23 cellular contexts compared by ENCODE assay signal in the genomic region with DNA sequence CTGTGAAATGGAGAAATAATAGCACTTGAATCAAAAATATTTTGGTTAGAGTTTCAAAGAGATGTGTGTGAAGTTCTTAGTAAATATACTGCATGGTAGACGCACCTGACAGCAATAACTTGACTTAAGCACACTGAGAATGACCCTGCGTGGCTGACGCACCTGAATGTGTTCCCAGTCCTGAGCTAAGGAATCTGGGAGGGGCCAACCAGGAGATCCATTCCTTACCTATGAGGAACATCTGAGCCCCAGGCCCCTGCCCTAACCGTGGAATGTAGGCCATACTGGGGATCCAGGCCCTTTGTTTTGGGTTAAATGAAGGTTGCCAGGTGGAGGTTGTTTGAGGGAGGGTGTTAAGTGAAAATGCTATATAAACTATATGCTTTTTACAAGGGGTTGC.
A peak's percentile ranks its signal among the peaks of the same experiment; 100 is the strongest.
DNase-seq lines count a peak whose midpoint lies in the region; ATAC-seq and TF ChIP-seq lines count a peak whose summit lies in the region.
"Had no signal": no experiment of that assay in that cellular context is flagged by ENCODE, and none has a peak within 500 bp of the region (broad histone marks: within the 10 kb centered on the region; RNA-seq: fewer than 3 reads in every experiment).

No MANE protein-coding gene starts in this region.

- peak overlapping the region; percentile 26 for H3K4ac ChIP-seq in trophoblast cell (ENCODE audit: low read depth, low read length)

- WGBS in hepatocyte (ENCODE audit: low lambda C conversion rate, missing lambda C conversion rate) = 73% methylated on average over 4 of the region's 4 CpGs
- WGBS in trophoblast cell (ENCODE audit: extremely low coverage, insufficient coverage, insufficient read length) = no CpG with 5 or more reads among the region's 4 CpGs

- H3K23ac ChIP-seq in trophoblast cell (ENCODE audit: low read length) = no peak overlapping the region

- H3K79me1 ChIP-seq in trophoblast cell (ENCODE audit: low read length) = peaks cover 43% of the 10 kb centered on the region

- TF ChIP-seq CTCF in GM23338 (conservative IDR thresholded peaks at IDR 0.05; ENCODE audit: low read depth in 2 of 2) (no peak), hepatocyte (IDR thresholded peaks at IDR 0.05; ENCODE audit: poor library complexity) (no peak), lower lobe of right lung (IDR thresholded peaks at IDR 0.05) (no peak), WERI-Rb-1 (IDR thresholded peaks at IDR 0.05; ENCODE audit: low read depth, low read length) (no peak)

- peak overlapping the region; percentile 97 for H4K91ac ChIP-seq in trophoblast cell (ENCODE audit: low read depth, low read length)

- no peak overlapping the region for H3K9ac ChIP-seq in trophoblast cell (ENCODE audit: low read length)
- H3K9ac ChIP-seq: BLaER1 treated with 17β-estradiol and CSF1 and Interleukin-3, amounts not matched to agents 10 nM and 100 nM had no signal

- H4K12ac ChIP-seq in trophoblast cell (ENCODE audit: low read depth, low read length) = no peak overlapping the region

- H3K4me1 ChIP-seq in GM23338 (ENCODE audit: insufficient read depth) (peaks cover 18% of the 10 kb centered on the region), hepatocyte (ENCODE audit: insufficient read depth) (peaks cover 36% of the 10 kb centered on the region), lower lobe of right lung (no peaks in the 10 kb centered on the region), trophoblast cell (ENCODE audit: control insufficient read depth in 1 of 2, insufficient read depth in 2 of 2, low read length in 2 of 2) (peaks cover 6 to 12% of the 10 kb centered on the region in 2 experiments)
- H3K4me1 ChIP-seq: SJCRH30 had no signal

- peak overlapping the region; percentile 96 for H2BK120ac ChIP-seq in trophoblast cell (ENCODE audit: insufficient read depth, low read length, poor library complexity)

- H2BK12ac ChIP-seq in trophoblast cell (ENCODE audit: low read length) = peak overlapping the region; percentile 95

- H3K36me3 ChIP-seq in GM23338 (ENCODE audit: insufficient read depth) (no peaks in the 10 kb centered on the region), hepatocyte (replicated peaks; ENCODE audit: insufficient read depth, low read depth) (no peaks in the 10 kb centered on the region), lower lobe of right lung (no peaks in the 10 kb centered on the region), trophoblast cell (ENCODE audit: control insufficient read depth in 1 of 2, insufficient read depth in 2 of 2, low read length in 2 of 2) (peaks cover 0 to 2% of the 10 kb centered on the region in 2 experiments), WERI-Rb-1 (no peaks in the 10 kb centered on the region)
- H3K36me3 ChIP-seq: BLaER1 treated with 17β-estradiol and CSF1 and Interleukin-3, amounts not matched to agents 10 nM and 100 nM; SJCRH30 had no signal

- peak overlapping the region; percentile 68 for H3K18ac ChIP-seq in trophoblast cell (ENCODE audit: low read length)

- H3K9me2 ChIP-seq in GM23338 (ENCODE audit: insufficient read depth) (peaks cover 9% of the 10 kb centered on the region; the same call in 1 of the 2 replicates), hepatocyte (replicated peaks; ENCODE audit: insufficient read depth) (no peaks in the 10 kb centered on the region)

- intact Hi-C loops in lower lobe of right lung (cut with DNase I) = no loop called here

- no peaks in the 10 kb centered on the region for H3F3A ChIP-seq in GM23338 (replicated peaks; ENCODE audit: low read depth)

- H3K36me3 Mint-ChIP-seq in GM23338 (ENCODE audit: low read depth) = no peaks in the 10 kb centered on the region; the same call in 1 of the 3 replicates
- H3K36me3 Mint-ChIP-seq: CD4-positive, alpha-beta memory T cell had no signal

- no peak overlapping the region for H3K4me3 Mint-ChIP-seq in GM23338
- H3K4me3 Mint-ChIP-seq: CD4-positive, alpha-beta memory T cell; IgD-negative memory B cell had no signal

- H4K20me1 ChIP-seq in GM23338 (replicated peaks; ENCODE audit: insufficient read depth) (no peaks in the 10 kb centered on the region), hepatocyte (ENCODE audit: insufficient read depth, poor library complexity, severe bottlenecking) (no peaks in the 10 kb centered on the region)
- H4K20me1 ChIP-seq: BLaER1 treated with 17β-estradiol and CSF1 and Interleukin-3, amounts not matched to agents 10 nM and 100 nM had no signal

- H3K27ac Mint-ChIP-seq in GM23338 = no peak overlapping the region
- H3K27ac Mint-ChIP-seq: CD4-positive, alpha-beta memory T cell; IgD-negative memory B cell had no signal

- no peaks in the 10 kb centered on the region for H3K79me2 ChIP-seq in GM23338 (replicated peaks; ENCODE audit: insufficient read depth)
- no peaks in the 10 kb centered on the region for H3K79me2 ChIP-seq in hepatocyte
- peaks cover 4% of the 10 kb centered on the region for H3K79me2 ChIP-seq in trophoblast cell (ENCODE audit: control insufficient read depth, insufficient read depth, low read length, poor library complexity)

- H3K27me3 ChIP-seq in GM23338 (ENCODE audit: insufficient read depth) (no peaks in the 10 kb centered on the region), hepatocyte (no peaks in the 10 kb centered on the region), lower lobe of right lung (ENCODE audit: low read depth) (no peaks in the 10 kb centered on the region), trophoblast cell (ENCODE audit: insufficient read depth, low read length) (no peaks in the 10 kb centered on the region), WERI-Rb-1 (ENCODE audit: insufficient read depth, low read depth, severe bottlenecking) (no peaks in the 10 kb centered on the region)
- H3K27me3 ChIP-seq: BLaER1 treated with 17β-estradiol and CSF1 and Interleukin-3, amounts not matched to agents 10 nM and 100 nM; SJCRH30 had no signal

- H3K4me3 ChIP-seq in GM23338 = no peak overlapping the region
- no peak overlapping the region for H3K4me3 ChIP-seq in hepatocyte
- no peak overlapping the region for H3K4me3 ChIP-seq in lower lobe of right lung
- no peak overlapping the region for H3K4me3 ChIP-seq in trophoblast cell (ENCODE audit: low read depth, low read length)
- H3K4me3 ChIP-seq in WERI-Rb-1 (ENCODE audit: low read depth, low read length) = no peak overlapping the region
- H3K4me3 ChIP-seq: BLaER1 treated with 17β-estradiol and CSF1 and Interleukin-3, amounts not matched to agents 10 nM and 100 nM; SJCRH30 had no signal

- H3K14ac ChIP-seq in trophoblast cell (ENCODE audit: low read length) = peak overlapping the region; percentile 94

- H3K27me3 Mint-ChIP-seq in GM23338 (ENCODE audit: insufficient read depth, low read depth, poor library complexity) = no peaks in the 10 kb centered on the region
- H3K27me3 Mint-ChIP-seq: IgD-negative memory B cell had no signal

- H4K8ac ChIP-seq in trophoblast cell (ENCODE audit: low read depth, low read length) = peak overlapping the region; percentile 66

- H3K9me3 Mint-ChIP-seq in GM23338 = no peaks in the 10 kb centered on the region
- H3K9me3 Mint-ChIP-seq: CD4-positive, alpha-beta memory T cell had no signal

- peak; percentile 53 for DNase-seq in GM23338 (ENCODE audit: low spot score)
- no peak for DNase-seq in hepatocyte (ENCODE audit: low spot score)
- peak; percentile 65 for DNase-seq in lower lobe of right lung
- peak; percentile 22 to 25 for DNase-seq in trophoblast cell
- no peak for DNase-seq in ecto neural progenitor cell (ENCODE audit: low spot score)
- DNase-seq in WERI-Rb-1 = no peak
- DNase-seq in mucosa of gallbladder (ENCODE audit: low spot score) = no peak
- DNase-seq in LoVo (ENCODE audit: low spot score) = no peak
- DNase-seq: 8988T; CD4-positive, alpha-beta memory T cell; DND-41; GOT3; NCI-H1694; NCI-H2081; NCI-H2171; NCI-H345; NCI-H524; OCI-M1; SJCRH30 had no signal

- ATAC-seq in GM23338 = peak; percentile 43; the same call in 2 of the 3 replicates
- ATAC-seq in lower lobe of right lung = peak; percentile 94 to 95
- ATAC-seq: HCT116 had no signal

- H3K4me2 ChIP-seq in GM23338 (no peak overlapping the region), hepatocyte (no peak overlapping the region), trophoblast cell (ENCODE audit: low read length) (peak overlapping the region; percentile 19)
- H3K4me2 ChIP-seq: BLaER1 treated with 17β-estradiol and CSF1 and Interleukin-3, amounts not matched to agents 10 nM and 100 nM had no signal

- H2AK5ac ChIP-seq in trophoblast cell (ENCODE audit: low read length) = peak overlapping the region; percentile 96

- H3K9me3 ChIP-seq in hepatocyte (ENCODE audit: low read depth) (no peaks in the 10 kb centered on the region), lower lobe of right lung (no peaks in the 10 kb centered on the region), trophoblast cell (ENCODE audit: insufficient read depth, low read depth, low read length) (no peaks in the 10 kb centered on the region), WERI-Rb-1 (ENCODE audit: severe bottlenecking) (no peaks in the 10 kb centered on the region)
- H3K9me3 ChIP-seq: BLaER1 treated with 17β-estradiol and CSF1 and Interleukin-3, amounts not matched to agents 10 nM and 100 nM; Caco-2; SJCRH30 had no signal

- peak overlapping the region; percentile 96 for H2BK5ac ChIP-seq in trophoblast cell (ENCODE audit: low read depth, low read length, poor library complexity)

- H3K27ac ChIP-seq in GM23338 (ENCODE audit: low read depth) = no peak overlapping the region
- peak overlapping the region; percentile 14 for H3K27ac ChIP-seq in hepatocyte
- no peak overlapping the region for H3K27ac ChIP-seq in lower lobe of right lung
- peak overlapping the region; percentile 94 for H3K27ac ChIP-seq in trophoblast cell (ENCODE audit: low read depth, low read length)
- no peak overlapping the region for H3K27ac ChIP-seq in WERI-Rb-1
- H3K27ac ChIP-seq: BLaER1 treated with 17β-estradiol and CSF1 and Interleukin-3, amounts not matched to agents 10 nM and 100 nM; SJCRH30 had no signal

- peaks cover 20% of the 10 kb centered on the region for H3K4me1 Mint-ChIP-seq in GM23338
- H3K4me1 Mint-ChIP-seq: CD4-positive, alpha-beta memory T cell had no signal

- H2AFZ ChIP-seq in GM23338 (no peak overlapping the region), hepatocyte (no peak overlapping the region), trophoblast cell (ENCODE audit: insufficient read depth, low read length, poor library complexity) (no peak overlapping the region)

TF ChIP-seq in GM23338, 12 proteins besides CTCF, POLR2A, EP300 and RAD21:
- no peak for TF ChIP-seq ZNF114 (CRISPR knock-in tag; IDR thresholded peaks at IDR 0.05)
- TF ChIP-seq CREB1 (CRISPR knock-in tag; IDR thresholded peaks at IDR 0.05; ENCODE audit: low read depth) = no peak
- TF ChIP-seq JUNB (IDR thresholded peaks at IDR 0.05; ENCODE audit: unreplicated experiment) = no peak

Comparison
In these comparisons a context has a peak if more than half of its experiments do, and no peak if none do; other contexts are left out.
1. DNase-seq: peak in GM23338 (single experiment), lower lobe of right lung (single experiment) and trophoblast cell (2 of 2); none in hepatocyte (single experiment), ecto neural progenitor cell (single experiment), WERI-Rb-1 (single experiment), mucosa of gallbladder (single experiment) and LoVo (single experiment).
2. H3K27ac ChIP-seq: peak in hepatocyte (single experiment) and trophoblast cell (single experiment); none in GM23338 (single experiment), lower lobe of right lung (single experiment) and WERI-Rb-1 (single experiment).